In the genomic region with DNA sequence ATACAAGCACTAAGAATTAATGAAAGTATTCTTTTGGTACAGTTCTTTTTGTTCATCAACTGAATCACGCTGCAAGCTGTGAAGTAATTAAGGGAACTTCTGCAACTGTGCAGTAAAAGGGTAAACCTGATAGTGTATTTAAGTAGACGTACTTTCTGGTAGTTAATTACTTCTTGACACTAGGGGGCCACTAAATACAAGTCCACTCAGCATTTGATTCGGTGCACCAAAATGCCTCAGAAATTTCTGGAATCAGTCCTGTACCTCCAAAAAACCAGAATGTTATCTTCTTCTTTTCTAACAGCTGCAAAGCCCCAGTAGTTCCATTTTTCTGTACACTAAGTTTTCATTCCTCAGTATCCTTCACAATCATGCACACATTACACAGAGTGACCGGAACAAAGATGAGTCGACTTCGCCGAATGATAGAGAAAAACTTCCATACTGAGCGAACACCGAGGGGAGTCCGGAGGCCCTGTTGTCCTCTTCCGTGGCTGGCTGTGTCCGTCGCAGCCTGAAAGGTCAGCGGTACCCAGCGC, we compare ENCODE assay signal across 7 cellular contexts. TPM values are rescaled to one million over a fixed set of nuclear protein-coding genes. Genes with fewer than 3 reads are reported as not detected.
A peak's percentile ranks its signal among the peaks of the same experiment; 100 is the strongest.
DNase-seq lines count a peak whose midpoint lies in the region; ATAC-seq and TF ChIP-seq lines count a peak whose summit lies in the region.

No MANE protein-coding gene starts in this region.

- peaks cover 50% of the 10 kb centered on the region for H3K36me3 ChIP-seq in SJSA1

- ATAC-seq in GM21360 (IDR thresholded peaks at IDR 0.05; ENCODE audit: unreplicated experiment) = peak; percentile 34

- H3K36me3 Mint-ChIP-seq in type B pancreatic cell = peaks cover 14% of the 10 kb centered on the region

- H3K27me3 ChIP-seq in SJSA1 (replicated peaks) = no peaks in the 10 kb centered on the region

- peak overlapping the region; percentile 54; the same call in 1 of the 2 replicates for H3K27ac ChIP-seq in SJSA1

- peak overlapping the region; percentile 77 for H3K4me3 ChIP-seq in SJSA1

- H3K27ac Mint-ChIP-seq in type B pancreatic cell = peak overlapping the region; percentile 91

- TF ChIP-seq CTCF in type B pancreatic cell (conservative IDR thresholded peaks at IDR 0.05) = peak; percentile 72

- H3K4me1 ChIP-seq in SJSA1 (replicated peaks) = peaks cover 40% of the 10 kb centered on the region

- H3K4me3 Mint-ChIP-seq in type B pancreatic cell = peak overlapping the region; percentile 100

- DNase-seq in GF-D8 (lab: John Stamatoyannopoulos, UW) = peak; percentile 63
- peak; percentile 37 for DNase-seq in HT-29 (ENCODE audit: low spot score)
- DNase-seq in SJSA1 (ENCODE audit: low read depth in 1 of 2, low spot score in 2 of 2) = peak in 1 of 2 experiments; percentile 56
- peak; percentile 47 to 58 for DNase-seq in dermis microvascular lymphatic vessel endothelial cell (ENCODE audit: low read depth in 2 of 2)
- DNase-seq in lung microvascular endothelial cell (ENCODE audit: low read depth in 2 of 2) = peak; percentile 72 to 75
- no peak for DNase-seq in type B pancreatic cell (ENCODE audit: extremely low spot score, unreplicated experiment)

- H3K9me3 Mint-ChIP-seq in type B pancreatic cell = no peaks in the 10 kb centered on the region

- H3K9me3 ChIP-seq in SJSA1 (replicated peaks) = no peaks in the 10 kb centered on the region

- peaks cover 12% of the 10 kb centered on the region for H3K4me1 Mint-ChIP-seq in type B pancreatic cell (ENCODE audit: unreplicated experiment)

- no peaks in the 10 kb centered on the region for H3K27me3 Mint-ChIP-seq in type B pancreatic cell

RNA-seq across cellular contexts. Expression of a gene that starts 0.5 kb away (rescaled TPM):
- 19.6 and 21.6 TPM in 2 replicates for total RNA-seq in HT-29 (2014; rRNA removed; shearing (Covaris generic))
- total RNA-seq in SJSA1 (2014; rRNA removed; shearing (Covaris generic)) = 54.3 and 67.3 TPM in 2 replicates
- 29.4 and 29.8 TPM in 2 replicates for total RNA-seq in dermis microvascular lymphatic vessel endothelial cell
- total RNA-seq in lung microvascular endothelial cell = 23.8 and 31.3 TPM in 2 replicates
- total RNA-seq in type B pancreatic cell (ENCODE audit: low replicate concordance) = 30.9 and 32.0 TPM in 2 replicates

RNA-seq across cellular contexts. Expression of a gene that starts 0.6 kb away (rescaled TPM):
- 31.4 and 48.1 TPM in 2 replicates for total RNA-seq in HT-29 (2014; rRNA removed; shearing (Covaris generic))
- total RNA-seq in SJSA1 (2014; rRNA removed; shearing (Covaris generic)) = 128 and 150 TPM in 2 replicates
- total RNA-seq in dermis microvascular lymphatic vessel endothelial cell (43.7 and 51.3 TPM in 2 replicates), lung microvascular endothelial cell (57.3 and 61.5 TPM in 2 replicates), type B pancreatic cell (ENCODE audit: low replicate concordance) (73.5 and 77.2 TPM in 2 replicates)
